ENCODE assay signal across 8 cellular contexts in the genomic region with DNA sequence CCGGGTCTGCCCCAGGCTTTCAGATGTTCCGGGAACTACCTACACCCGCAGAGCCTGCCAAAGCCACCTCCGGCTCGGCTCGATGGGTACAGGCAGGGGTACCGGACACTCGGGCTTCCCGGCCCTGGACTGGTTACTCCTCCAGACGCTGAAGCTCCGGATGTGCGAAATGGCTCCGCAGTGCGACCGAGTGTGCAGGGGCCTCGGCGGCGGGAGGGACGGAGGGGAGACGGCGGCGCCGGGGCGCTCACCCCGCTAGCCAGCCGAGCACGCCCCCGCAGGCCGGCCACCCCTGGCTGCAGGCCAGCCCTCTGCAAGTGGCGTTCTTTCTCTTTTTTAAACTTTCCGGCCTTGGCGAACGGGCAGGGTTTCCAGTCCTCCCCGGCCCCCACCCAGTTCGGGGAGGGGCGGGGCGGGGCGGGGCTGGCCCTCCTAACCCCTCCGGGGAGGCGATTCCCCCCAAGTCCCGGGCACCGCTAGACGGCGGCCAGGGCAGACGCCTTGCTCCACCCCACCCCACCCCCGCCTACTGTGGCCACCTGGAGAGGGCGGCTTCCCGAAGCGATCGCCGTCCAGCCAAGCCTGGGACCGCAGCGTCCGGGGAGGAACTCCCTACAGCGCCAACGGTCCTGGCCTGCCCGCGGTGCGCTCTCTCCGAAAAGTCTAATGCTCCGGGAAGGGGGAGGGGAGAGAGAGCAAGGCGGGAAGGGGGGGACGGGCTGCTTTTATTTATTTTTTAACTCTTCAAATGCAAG.
DNase-seq lines count a peak whose midpoint lies in the region; TF ChIP-seq lines count a peak whose summit lies in the region.

No MANE protein-coding gene starts in this region.

- H3K36me3 ChIP-seq in HEK293 (ENCODE audit: control insufficient read depth in 2 of 2, insufficient read depth in 1 of 2, low read length in 2 of 2) (peaks cover 0 to 11% of the 10 kb centered on the region in 2 experiments; a peak in 1 of 3 replicates), adipocyte (ENCODE audit: control insufficient read depth, insufficient read depth, low read length, severe bottlenecking) (no peaks in the 10 kb centered on the region), iPS-18a (ENCODE audit: control insufficient read depth, low read depth, low read length) (no peaks in the 10 kb centered on the region)

- H3K9me3 ChIP-seq in HEK293 (ENCODE audit: control insufficient read depth, insufficient read depth, low read depth, low read length) (no peaks in the 10 kb centered on the region), adipocyte (ENCODE audit: control insufficient read depth, low read length) (no peaks in the 10 kb centered on the region), iPS-18a (ENCODE audit: control insufficient read depth, low read depth, low read length) (no peaks in the 10 kb centered on the region)

- H3K9ac ChIP-seq in adipocyte (ENCODE audit: low read length) (no peak overlapping the region), iPS-18a (ENCODE audit: low read length) (peak overlapping the region; percentile 70)

- H3K27ac ChIP-seq in HEK293 (ENCODE audit: extremely low read depth, low read depth, low read length) (no peak overlapping the region), iPS-18a (ENCODE audit: low read length) (no peak overlapping the region), skin epidermis (peak overlapping the region in 7 of 21 experiments; percentile 1 to 49 (median 31))

- peaks cover 41% of the 10 kb centered on the region for H3K4me1 ChIP-seq in HEK293 (ENCODE audit: control insufficient read depth, insufficient read depth, low read length)
- peaks cover 4% of the 10 kb centered on the region for H3K4me1 ChIP-seq in adipocyte (ENCODE audit: control insufficient read depth, insufficient read depth, low read length)
- H3K4me1 ChIP-seq in iPS-18a (ENCODE audit: control insufficient read depth, low read depth, low read length), result peaks cover 63% of the 10 kb centered on the region

- DNase-seq in adipocyte (ENCODE audit: low read depth), result no peak
- DNase-seq in SKM-1 treated with dmso at 0.1 percent for 144 hours (lab: John Stamatoyannopoulos, UW; ENCODE audit: unreplicated experiment), result no peak
- no peak for DNase-seq in GM19240 (ENCODE audit: insufficient read length, low spot score)
- no peak for DNase-seq in activated CD4-positive, CD25-positive, alpha-beta regulatory T cell (lab: John Stamatoyannopoulos, UW)
- no peak for DNase-seq in Ammon's horn (ENCODE audit: low spot score)

- TF ChIP-seq CTCF in HEK293 (tag by site-specific recombination; IDR thresholded peaks at IDR 0.05), result no peak

- CTCF ChIA-PET in HEK293 (lab: Yijun Ruan, JAX), result interaction anchor here (0.5 kb wide), 1 partner anchor 145 kb away, joined by 3 read pairs; no protein-coding TSS in a partner anchor

- H3K27me3 ChIP-seq in adipocyte (replicated peaks; ENCODE audit: control insufficient read depth, insufficient read depth, low read length) (peaks cover 23% of the 10 kb centered on the region), iPS-18a (ENCODE audit: control insufficient read depth, insufficient read depth, low read length) (peaks cover 91% of the 10 kb centered on the region)

- H3K4me3 ChIP-seq in HEK293 (ENCODE audit: low read depth, low read length) (no peak overlapping the region), adipocyte (ENCODE audit: low read length) (peak overlapping the region; percentile 69), iPS-18a (ENCODE audit: low read length) (peak overlapping the region; percentile 76), skin epidermis (peak overlapping the region; percentile 23 to 37 (median 28))

- POLR2A ChIA-PET in HEK293 (lab: Yijun Ruan, JAX), result no interaction called here

TF ChIP-seq in HEK293, 187 proteins besides CTCF, POLR2A, EP300 and RAD21 (continues in another document):
- TF ChIP-seq, protein P1, sequence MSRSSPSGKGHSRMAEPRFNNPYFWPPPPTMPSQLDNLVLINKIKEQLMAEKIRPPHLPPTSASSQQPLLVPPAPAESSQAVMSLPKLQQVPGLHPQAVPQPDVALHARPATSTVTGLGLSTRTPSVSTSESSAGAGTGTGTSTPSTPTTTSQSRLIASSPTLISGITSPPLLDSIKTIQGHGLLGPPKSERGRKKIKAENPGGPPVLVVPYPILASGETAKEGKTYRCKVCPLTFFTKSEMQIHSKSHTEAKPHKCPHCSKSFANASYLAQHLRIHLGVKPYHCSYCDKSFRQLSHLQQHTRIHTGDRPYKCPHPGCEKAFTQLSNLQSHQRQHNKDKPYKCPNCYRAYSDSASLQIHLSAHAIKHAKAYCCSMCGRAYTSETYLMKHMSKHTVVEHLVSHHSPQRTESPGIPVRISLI (tag by site-specific recombination; IDR thresholded peaks at IDR 0.05), result no peak
- TF ChIP-seq ZNF140 (tag by site-specific recombination; IDR thresholded peaks at IDR 0.05), result no peak
- TF ChIP-seq ZNF132 (tag by site-specific recombination; IDR thresholded peaks at IDR 0.05; ENCODE audit: borderline replicate concordance), result no peak
- peak; percentile 65 for TF ChIP-seq SP3 (tag by site-specific recombination; IDR thresholded peaks at IDR 0.05)
- TF ChIP-seq ZNF311 (tag by site-specific recombination; IDR thresholded peaks at IDR 0.05; ENCODE audit: borderline replicate concordance), result no peak
- TF ChIP-seq FEZF1 (tag by site-specific recombination; IDR thresholded peaks at IDR 0.05), result no peak
- no peak for TF ChIP-seq HOXC10 (CRISPR knock-in tag; IDR thresholded peaks at IDR 0.05)
- TF ChIP-seq ZNF292 (tag by site-specific recombination; IDR thresholded peaks at IDR 0.05; ENCODE audit: borderline replicate concordance, low read depth), result no peak
- TF ChIP-seq ZNF549 (tag by site-specific recombination; IDR thresholded peaks at IDR 0.05), result no peak
- TF ChIP-seq ZNF214 (tag by site-specific recombination; IDR thresholded peaks at IDR 0.05; ENCODE audit: borderline replicate concordance), result no peak
- TF ChIP-seq, protein P2, sequence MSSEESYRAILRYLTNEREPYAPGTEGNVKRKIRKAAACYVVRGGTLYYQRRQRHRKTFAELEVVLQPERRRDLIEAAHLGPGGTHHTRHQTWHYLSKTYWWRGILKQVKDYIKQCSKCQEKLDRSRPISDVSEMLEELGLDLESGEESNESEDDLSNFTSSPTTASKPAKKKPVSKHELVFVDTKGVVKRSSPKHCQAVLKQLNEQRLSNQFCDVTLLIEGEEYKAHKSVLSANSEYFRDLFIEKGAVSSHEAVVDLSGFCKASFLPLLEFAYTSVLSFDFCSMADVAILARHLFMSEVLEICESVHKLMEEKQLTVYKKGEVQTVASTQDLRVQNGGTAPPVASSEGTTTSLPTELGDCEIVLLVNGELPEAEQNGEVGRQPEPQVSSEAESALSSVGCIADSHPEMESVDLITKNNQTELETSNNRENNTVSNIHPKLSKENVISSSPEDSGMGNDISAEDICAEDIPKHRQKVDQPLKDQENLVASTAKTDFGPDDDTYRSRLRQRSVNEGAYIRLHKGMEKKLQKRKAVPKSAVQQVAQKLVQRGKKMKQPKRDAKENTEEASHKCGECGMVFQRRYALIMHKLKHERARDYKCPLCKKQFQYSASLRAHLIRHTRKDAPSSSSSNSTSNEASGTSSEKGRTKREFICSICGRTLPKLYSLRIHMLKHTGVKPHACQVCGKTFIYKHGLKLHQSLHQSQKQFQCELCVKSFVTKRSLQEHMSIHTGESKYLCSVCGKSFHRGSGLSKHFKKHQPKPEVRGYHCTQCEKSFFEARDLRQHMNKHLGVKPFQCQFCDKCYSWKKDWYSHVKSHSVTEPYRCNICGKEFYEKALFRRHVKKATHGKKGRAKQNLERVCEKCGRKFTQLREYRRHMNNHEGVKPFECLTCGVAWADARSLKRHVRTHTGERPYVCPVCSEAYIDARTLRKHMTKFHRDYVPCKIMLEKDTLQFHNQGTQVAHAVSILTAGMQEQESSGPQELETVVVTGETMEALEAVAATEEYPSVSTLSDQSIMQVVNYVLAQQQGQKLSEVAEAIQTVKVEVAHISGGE (tag by site-specific recombination; conservative IDR thresholded peaks at IDR 0.05; ENCODE audit: low read depth), result no peak
- TF ChIP-seq, protein P3, sequence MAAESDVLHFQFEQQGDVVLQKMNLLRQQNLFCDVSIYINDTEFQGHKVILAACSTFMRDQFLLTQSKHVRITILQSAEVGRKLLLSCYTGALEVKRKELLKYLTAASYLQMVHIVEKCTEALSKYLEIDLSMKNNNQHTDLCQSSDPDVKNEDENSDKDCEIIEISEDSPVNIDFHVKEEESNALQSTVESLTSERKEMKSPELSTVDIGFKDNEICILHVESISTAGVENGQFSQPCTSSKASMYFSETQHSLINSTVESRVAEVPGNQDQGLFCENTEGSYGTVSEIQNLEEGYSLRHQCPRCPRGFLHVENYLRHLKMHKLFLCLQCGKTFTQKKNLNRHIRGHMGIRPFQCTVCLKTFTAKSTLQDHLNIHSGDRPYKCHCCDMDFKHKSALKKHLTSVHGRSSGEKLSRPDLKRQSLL (tag by site-specific recombination; IDR thresholded peaks at IDR 0.05), result no peak
- TF ChIP-seq, protein P4, sequence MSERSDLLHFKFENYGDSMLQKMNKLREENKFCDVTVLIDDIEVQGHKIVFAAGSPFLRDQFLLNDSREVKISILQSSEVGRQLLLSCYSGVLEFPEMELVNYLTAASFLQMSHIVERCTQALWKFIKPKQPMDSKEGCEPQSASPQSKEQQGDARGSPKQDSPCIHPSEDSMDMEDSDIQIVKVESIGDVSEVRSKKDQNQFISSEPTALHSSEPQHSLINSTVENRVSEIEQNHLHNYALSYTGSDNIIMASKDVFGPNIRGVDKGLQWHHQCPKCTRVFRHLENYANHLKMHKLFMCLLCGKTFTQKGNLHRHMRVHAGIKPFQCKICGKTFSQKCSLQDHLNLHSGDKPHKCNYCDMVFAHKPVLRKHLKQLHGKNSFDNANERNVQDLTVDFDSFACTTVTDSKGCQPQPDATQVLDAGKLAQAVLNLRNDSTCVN (tag by site-specific recombination; optimal IDR thresholded peaks at IDR 0.05), result peak; percentile 43
- TF ChIP-seq ZNF423 (tag by site-specific recombination; IDR thresholded peaks at IDR 0.05), result peak; percentile 87
- no peak for TF ChIP-seq YY1 (tag by site-specific recombination; IDR thresholded peaks at IDR 0.05)
- TF ChIP-seq YY2 (tag by site-specific recombination; IDR thresholded peaks at IDR 0.05), result no peak
- TF ChIP-seq ZSCAN30 (tag by site-specific recombination; IDR thresholded peaks at IDR 0.05), result no peak
- TF ChIP-seq ZNF501 (tag by site-specific recombination; IDR thresholded peaks at IDR 0.05), result no peak
- no peak for TF ChIP-seq ZNF324 (tag by site-specific recombination; IDR thresholded peaks at IDR 0.05)
- TF ChIP-seq SCRT2 (tag by site-specific recombination; IDR thresholded peaks at IDR 0.05), result no peak
- peak; percentile 78 for TF ChIP-seq ZNF341 (tag by site-specific recombination; IDR thresholded peaks at IDR 0.05; ENCODE audit: low read depth)
- TF ChIP-seq ZNF600 (tag by site-specific recombination; IDR thresholded peaks at IDR 0.05), result no peak
- TF ChIP-seq ZNF48 (tag by site-specific recombination; IDR thresholded peaks at IDR 0.05), result no peak
- TF ChIP-seq ZBTB21 (tag by site-specific recombination; IDR thresholded peaks at IDR 0.05), result no peak
